In genomic region chr2:10438688-10439087, GRCh38 we compare ENCODE assay signal across 24 cellular contexts. TPM values are rescaled to one million over a fixed set of nuclear protein-coding genes. Genes with fewer than 3 reads are reported as not detected.
DNase-seq lines count a peak whose midpoint lies in the region; ATAC-seq and TF ChIP-seq lines count a peak whose summit lies in the region.
"Had no signal": no experiment of that assay in that cellular context is flagged by ENCODE, and none has a peak within 500 bp of the region (broad histone marks: within the 10 kb centered on the region; RNA-seq: fewer than 3 reads in every experiment).

No MANE protein-coding gene starts in this region.

- peak overlapping the region; percentile 47 for H3K27ac Mint-ChIP-seq in activated T-cell treated with anti-CD3 and anti-CD28 coated beads, Interleukin-2, amount 50 U/mL, for 24 hours
- H3K27ac Mint-ChIP-seq: B cell; GM23338; natural killer cell treated with Interleukin-12 subunit alpha and Interleukin-12 subunit beta and Interleukin-15 and Interleukin-18, amount 100 ng/mL, for 72 hours; stimulated activated naive CD8-positive, alpha-beta T cell treated with anti-CD3 and anti-CD28 coated beads, Interleukin-15, Interleukin-2, amounts not matched to agents 100 ng/mL and 50 ng/mL, for 24 hours had no signal

- no peak overlapping the region for H3K4me3 Mint-ChIP-seq in activated T-cell treated with anti-CD3 and anti-CD28 coated beads, Interleukin-2, amount 50 U/mL, for 24 hours
- H3K4me3 Mint-ChIP-seq: B cell; brain; GM23338; natural killer cell treated with Interleukin-12 subunit alpha and Interleukin-12 subunit beta and Interleukin-15 and Interleukin-18, amount 100 ng/mL, for 72 hours; stimulated activated naive CD8-positive, alpha-beta T cell treated with anti-CD3 and anti-CD28 coated beads, Interleukin-15, Interleukin-2, amounts not matched to agents 100 ng/mL and 50 ng/mL, for 24 hours had no signal

- H3K27ac ChIP-seq in RWPE1 = peak overlapping the region; percentile 45
- peak overlapping the region; percentile 41 for H3K27ac ChIP-seq in epithelial cell of prostate
- H3K27ac ChIP-seq: A549, adrenal gland, KMS-11, sigmoid colon, vagina had no signal

- H3K27me3 Mint-ChIP-seq in activated T-cell treated with anti-CD3 and anti-CD28 coated beads, Interleukin-2, amount 50 U/mL, for 24 hours = no peaks in the 10 kb centered on the region
- H3K27me3 Mint-ChIP-seq: B cell; brain; natural killer cell treated with Interleukin-12 subunit alpha and Interleukin-12 subunit beta and Interleukin-15 and Interleukin-18, amount 100 ng/mL, for 72 hours; stimulated activated naive CD8-positive, alpha-beta T cell treated with anti-CD3 and anti-CD28 coated beads, Interleukin-15, Interleukin-2, amounts not matched to agents 100 ng/mL and 50 ng/mL, for 24 hours had no signal

- ATAC-seq in sciatic nerve (no peak), GM19023 (IDR thresholded peaks at IDR 0.05; ENCODE audit: unreplicated experiment) (no peak)
- ATAC-seq: esophagus mucosa; GM23338; natural killer cell treated with Interleukin-12 subunit alpha and Interleukin-12 subunit beta and Interleukin-15 and Interleukin-18, amount 100 ng/mL, for 72 hours had no signal

- POLR2A ChIA-PET in RWPE1 (lab: Yijun Ruan, JAX; ENCODE audit: low non-redundant PET) = no interaction called here

- H3K9me3 Mint-ChIP-seq in activated T-cell treated with anti-CD3 and anti-CD28 coated beads, Interleukin-2, amount 50 U/mL, for 24 hours = no peaks in the 10 kb centered on the region
- H3K9me3 Mint-ChIP-seq: brain; GM23338; natural killer cell treated with Interleukin-12 subunit alpha and Interleukin-12 subunit beta and Interleukin-15 and Interleukin-18, amount 100 ng/mL, for 72 hours; stimulated activated naive CD8-positive, alpha-beta T cell treated with anti-CD3 and anti-CD28 coated beads, Interleukin-15, Interleukin-2, amounts not matched to agents 100 ng/mL and 50 ng/mL, for 24 hours had no signal

- H3K36me3 Mint-ChIP-seq in activated T-cell treated with anti-CD3 and anti-CD28 coated beads, Interleukin-2, amount 50 U/mL, for 24 hours (ENCODE audit: low read depth) = peaks cover 53% of the 10 kb centered on the region

- no peak for DNase-seq in activated T-cell treated with anti-CD3 and anti-CD28 coated beads, Interleukin-2, amount 50 U/mL, for 24 hours
- no peak for DNase-seq in activated T-cell treated with anti-CD3 and anti-CD28 coated beads, Interleukin-2, amount 50 U/mL, for 1 hour
- DNase-seq in RWPE1 (ENCODE audit: low spot score) = no peak
- no peak for DNase-seq in epithelial cell of prostate (ENCODE audit: low read depth, low spot score)
- peak; percentile 46 for DNase-seq in sciatic nerve (ENCODE audit: low spot score)
- no peak for DNase-seq in SIG-M5 treated with dmso at 0.1 percent for 504 hours (lab: John Stamatoyannopoulos, UW; ENCODE audit: unreplicated experiment)
- no peak for DNase-seq in NCI-H1694 treated with DMSO at 0.1 percent for 48 hours (lab: John Stamatoyannopoulos, UW)
- DNase-seq: activated effector memory CD4-positive, alpha-beta T cell treated with anti-CD3 and anti-CD28 coated beads, Interleukin-2, amount 50 U/mL, for 16 hours; DMS79 treated with DMSO at 0.1 percent for 48 hours; effector CD4-positive, alpha-beta T cell; NCI-H2171; NCI-H524 treated with DMSO at 0.1 percent for 48 hours; sigmoid colon had no signal

- no peak for TF ChIP-seq CTCF in RWPE1 (conservative IDR thresholded peaks at IDR 0.05; ENCODE audit: low read depth)

- CTCF ChIA-PET in RWPE1 (lab: Yijun Ruan, JAX) = interaction anchor here (0.6 to 1.3 kb wide), 5 partner anchors 14 to 606 kb away, joined by 3 to 6 read pairs (median 5); no protein-coding TSS in a partner anchor

- peaks cover 31% of the 10 kb centered on the region for H3K4me1 Mint-ChIP-seq in activated T-cell treated with anti-CD3 and anti-CD28 coated beads, Interleukin-2, amount 50 U/mL, for 24 hours (ENCODE audit: low read depth)
- H3K4me1 Mint-ChIP-seq: GM23338 had no signal

- intact Hi-C loops in sciatic nerve (cut with DNase I) = loop anchor here (10.0 kb wide), 2 partner anchors 314 to 364 kb away; partner anchors contain the start of gene RRM2

RNA-seq across cellular contexts. Expression of gene ODC1, which starts 9.4 kb away (rescaled TPM):
- 33.1 TPM for total RNA-seq in sciatic nerve
